8 cellular contexts compared by ENCODE assay signal in genomic region chr16:24729967-24730815, GRCh38. TPM values are rescaled to one million over a fixed set of nuclear protein-coding genes. Genes with fewer than 3 reads are reported as not detected.
DNase-seq lines count a peak whose midpoint lies in the region; ATAC-seq, FAIRE-seq and TF ChIP-seq lines count a peak whose summit lies in the region.

No MANE protein-coding gene starts in this region.

- peaks cover 14 to 25% of the 10 kb centered on the region in 2 experiments for H3K4me1 ChIP-seq in SK-N-SH (ENCODE audit: control insufficient read depth in 1 of 2, insufficient read depth in 2 of 2, low read depth in 1 of 2, low read length in 1 of 2)
- peaks cover 22% of the 10 kb centered on the region for H3K4me1 ChIP-seq in endothelial cell of umbilical vein (ENCODE audit: control insufficient read depth, extremely low read depth, insufficient read depth, low read length)
- peaks cover 0 to 53% (median 35%) of the 10 kb centered on the region in 4 donors for H3K4me1 ChIP-seq in tibial artery

- H3K4me3 ChIP-seq in SK-N-SH (ENCODE audit: low read depth in 2 of 2, low read length in 1 of 2) = peak overlapping the region; percentile 80 to 93
- peak overlapping the region; percentile 89 to 98 (median 96) for H3K4me3 ChIP-seq in endothelial cell of umbilical vein (replicated peaks in 1 of 3; ENCODE audit: insufficient read depth in 1 of 3, low read depth in 1 of 3, low read length in 3 of 3)
- peak overlapping the region; percentile 63 to 82 for H3K4me3 ChIP-seq in tibial artery

- H3K27me3 ChIP-seq in SK-N-SH (ENCODE audit: insufficient read depth) = no peaks in the 10 kb centered on the region
- H3K27me3 ChIP-seq in endothelial cell of umbilical vein (ENCODE audit: control insufficient read depth in 2 of 2, insufficient read depth in 2 of 2, low read length in 2 of 2) = no peaks in the 10 kb centered on the region
- H3K27me3 ChIP-seq in tibial artery = no peaks in the 10 kb centered on the region

- H3K36me3 ChIP-seq in SK-N-SH (replicated peaks in 1 of 2; ENCODE audit: control insufficient read depth in 1 of 2, insufficient read depth in 2 of 2, low read length in 1 of 2) (peaks cover 26 to 33% of the 10 kb centered on the region in 2 experiments), endothelial cell of umbilical vein (ENCODE audit: control insufficient read depth in 2 of 2, extremely low read depth in 1 of 2, insufficient read depth in 2 of 2, low read length in 2 of 2) (peaks cover 2 to 3% of the 10 kb centered on the region in 2 experiments), tibial artery (peaks cover 0 to 10% (median 0%) of the 10 kb centered on the region in 3 donors)

- peak overlapping the region; percentile 88 to 92 for H3K27ac ChIP-seq in SK-N-SH (ENCODE audit: low read depth in 2 of 2, low read length in 1 of 2)
- H3K27ac ChIP-seq in endothelial cell of umbilical vein (ENCODE audit: insufficient read depth, low read depth, low read length) = peak overlapping the region; percentile 74
- H3K27ac ChIP-seq in tibial artery = peak overlapping the region; percentile 90 to 96

- no peaks in the 10 kb centered on the region for H3K27me3 Mint-ChIP-seq in activated CD4-positive, alpha-beta memory T cell treated with anti-CD3 and anti-CD28 coated beads for 36 hours

- 1% methylated on average over 34 of the region's 59 CpGs for WGBS in SK-N-SH (ENCODE audit: low lambda C conversion rate)

- no peaks in the 10 kb centered on the region for H3K9me3 Mint-ChIP-seq in activated CD4-positive, alpha-beta memory T cell treated with anti-CD3 and anti-CD28 coated beads for 36 hours

- H3K9me2 ChIP-seq in SK-N-SH = no peaks in the 10 kb centered on the region

- peaks cover 31% of the 10 kb centered on the region for H3K36me3 Mint-ChIP-seq in activated CD4-positive, alpha-beta memory T cell treated with anti-CD3 and anti-CD28 coated beads for 36 hours

- BruUV-seq in endothelial cell of umbilical vein (replicated peaks; lab: Mats Ljungman, UMichigan) = no TSS peak

- peaks cover 55% of the 10 kb centered on the region for H3K4me1 Mint-ChIP-seq in activated CD4-positive, alpha-beta memory T cell treated with anti-CD3 and anti-CD28 coated beads for 36 hours (ENCODE audit: low read depth)

- TF ChIP-seq RAD21 in SK-N-SH (IDR thresholded peaks at IDR 0.05; ENCODE audit: low read length) = no peak

- H3K4me3 Mint-ChIP-seq in activated CD4-positive, alpha-beta memory T cell treated with anti-CD3 and anti-CD28 coated beads for 36 hours = peak overlapping the region; percentile 98

- H2AFZ ChIP-seq in SK-N-SH (ENCODE audit: low read depth) (no peak overlapping the region; the same call in 1 of the 2 replicates), endothelial cell of umbilical vein (ENCODE audit: low read depth, low read length) (peak overlapping the region; percentile 89)

- TF ChIP-seq CTCF in SK-N-SH (IDR thresholded peaks at IDR 0.05) = no peak
- TF ChIP-seq CTCF in endothelial cell of umbilical vein (IDR thresholded peaks at IDR 0.05; ENCODE audit: extremely low read depth in 1 of 2, insufficient read depth in 1 of 2, low read depth in 1 of 2, low read length in 2 of 2) = no peak
- TF ChIP-seq CTCF in tibial artery (IDR thresholded peaks at IDR 0.05) = no peak

- H3K4me2 ChIP-seq in SK-N-SH = peak overlapping the region; percentile 86
- peak overlapping the region; percentile 90 for H3K4me2 ChIP-seq in endothelial cell of umbilical vein (ENCODE audit: insufficient read depth, low read length)

- H3K79me2 ChIP-seq in SK-N-SH (ENCODE audit: insufficient read depth) = peaks cover 53% of the 10 kb centered on the region
- peaks cover 55% of the 10 kb centered on the region for H3K79me2 ChIP-seq in endothelial cell of umbilical vein (ENCODE audit: control insufficient read depth, insufficient read depth, low read length)

- TF ChIP-seq POLR2A in endothelial cell of umbilical vein (IDR thresholded peaks at IDR 0.05; ENCODE audit: low read depth, low read length) = no peak

- TF ChIP-seq EP300 in SK-N-SH (IDR thresholded peaks at IDR 0.05; ENCODE audit: borderline replicate concordance in 1 of 2, low read depth in 1 of 2, low read length in 1 of 2) = no peak

- intact Hi-C loops in activated CD4-positive, alpha-beta memory T cell treated with anti-CD3 and anti-CD28 coated beads for 36 hours (cut with micrococcal nuclease) = loop anchor here (1.0 to 10.0 kb wide), 5 partner anchors 9 to 885 kb away; partner anchors contain the start of genes ARHGAP17, RBBP6 and ZKSCAN2
- intact Hi-C loops in endothelial cell of umbilical vein (cut with micrococcal nuclease) (loop anchor here (1.0 to 10.0 kb wide), 3 partner anchors 29 to 255 kb away; no protein-coding TSS in a partner anchor), tibial artery (cut with DNase I; ENCODE audit: low total_unique reads) (no loop called here)

- CTCF ChIA-PET in SK-N-SH (lab: Yijun Ruan, JAX) = interaction anchor here (0.8 to 1.1 kb wide), 4 partner anchors 9 to 182 kb away, joined by 3 to 4 read pairs (median 3); no protein-coding TSS in a partner anchor
- CTCF ChIA-PET in activated CD4-positive, alpha-beta memory T cell treated with anti-CD3 and anti-CD28 coated beads for 36 hours (lab: Charles Lee) = interaction anchor here (0.7 to 1.0 kb wide), 3 partner anchors 23 to 182 kb away, joined by 3 to 4 read pairs (median 4); no protein-coding TSS in a partner anchor
- CTCF ChIA-PET in endothelial cell of umbilical vein (lab: Charles Lee) = interaction anchor here (0.6 to 1.3 kb wide), 8 partner anchors 11 to 204 kb away, joined by 3 to 6 read pairs (median 3); no protein-coding TSS in a partner anchor

- DNase-seq in SK-N-SH = peak; percentile 80
- peak; percentile 49 for DNase-seq in HuH-7.5 (ENCODE audit: low spot score)
- DNase-seq in activated CD4-positive, alpha-beta memory T cell treated with anti-CD3 and anti-CD28 coated beads for 36 hours = peak; percentile 48
- DNase-seq in endothelial cell of umbilical vein (ENCODE audit: low read depth, low spot score) = peak; percentile 45
- DNase-seq in myocyte (ENCODE audit: low read depth) = peak; percentile 16
- no peak for DNase-seq in tibial artery
- DNase-seq in SKM-1 treated with dmso at 0.1 percent for 144 hours (lab: John Stamatoyannopoulos, UW; ENCODE audit: unreplicated experiment) = no peak

- peak overlapping the region; percentile 97 for H3K27ac Mint-ChIP-seq in activated CD4-positive, alpha-beta memory T cell treated with anti-CD3 and anti-CD28 coated beads for 36 hours

- dilution Hi-C loops in endothelial cell of umbilical vein (cut with MboI; ENCODE audit: extremely low pct_ligation_motif_present, low sequenced_read_pairs) = no loop called here

- H3K9ac ChIP-seq in SK-N-SH = peak overlapping the region; percentile 95
- H3K9ac ChIP-seq in endothelial cell of umbilical vein (replicated peaks; ENCODE audit: extremely low read depth, insufficient read depth, low read length) = peak overlapping the region; percentile 83

- peaks cover 11% of the 10 kb centered on the region for H3F3A ChIP-seq in SK-N-SH (replicated peaks; ENCODE audit: insufficient read depth)

- POLR2A ChIA-PET in SK-N-SH (lab: Yijun Ruan, JAX) (no interaction called here), endothelial cell of umbilical vein (lab: Charles Lee) (interaction anchor here (0.5 to 0.7 kb wide), 3 partner anchors 28 to 64 kb away, joined by 4 to 5 read pairs (median 5); no protein-coding TSS in a partner anchor)
- POLR2A ChIA-PET in activated CD4-positive, alpha-beta memory T cell treated with anti-CD3 and anti-CD28 coated beads for 36 hours (lab: Charles Lee) = interaction anchor here (1.0 to 2.0 kb wide), 3 partner anchors 18 to 191 kb away, joined by 4 to 5 read pairs (median 4); partner anchors contain the start of gene RBBP6

- FAIRE-seq in endothelial cell of umbilical vein (lab: Jason Lieb, UNC) = peak; percentile 44

- ATAC-seq in SK-N-SH treated with all-trans-retinoic acid at 6 μM for 48 hours = no peak

- no peaks in the 10 kb centered on the region for H3K9me3 ChIP-seq in SK-N-SH
- H3K9me3 ChIP-seq in endothelial cell of umbilical vein (replicated peaks; ENCODE audit: control insufficient read depth, insufficient read depth, low read length) = no peaks in the 10 kb centered on the region
- no peaks in the 10 kb centered on the region for H3K9me3 ChIP-seq in tibial artery

- peaks cover 3% of the 10 kb centered on the region for H3K9me1 ChIP-seq in endothelial cell of umbilical vein (replicated peaks; ENCODE audit: control insufficient read depth, extremely low read depth, insufficient read depth, low read length)

- H4K20me1 ChIP-seq in SK-N-SH (ENCODE audit: insufficient read depth) = peaks cover 44% of the 10 kb centered on the region
- no peaks in the 10 kb centered on the region for H4K20me1 ChIP-seq in endothelial cell of umbilical vein (replicated peaks; ENCODE audit: control insufficient read depth, extremely low read depth, insufficient read depth, low read length)

TF ChIP-seq in SK-N-SH, 30 proteins besides CTCF, POLR2A, EP300 and RAD21 (continues in another document):
- peak; percentile 78; the same call in 1 of the 2 replicates for TF ChIP-seq MXI1 (IDR thresholded peaks at IDR 0.05; ENCODE audit: low read depth, low read length)

TF ChIP-seq in SK-N-SH treated with all-trans-retinoic acid at 6 μM for 48 hours, 23 proteins besides CTCF, POLR2A, EP300 and RAD21 (continues in another document):
- TF ChIP-seq GLIS3 (CRISPR knock-in tag; IDR thresholded peaks at IDR 0.05) = no peak
- TF ChIP-seq CSDC2 (CRISPR knock-in tag; IDR thresholded peaks at IDR 0.05) = no peak
- no peak for TF ChIP-seq PPARA (CRISPR knock-in tag; IDR thresholded peaks at IDR 0.05; ENCODE audit: borderline replicate concordance)

TF ChIP-seq in endothelial cell of umbilical vein, 7 proteins besides CTCF, POLR2A, EP300 and RAD21:
- TF ChIP-seq GATA2 (IDR thresholded peaks at IDR 0.05; ENCODE audit: insufficient read depth, insufficient read length, low read depth, low read length) (no peak), FOS (IDR thresholded peaks at IDR 0.05; ENCODE audit: borderline replicate concordance, insufficient read depth, low read length) (peak; percentile 51)

RNA-seq across cellular contexts. Expression of gene TNRC6A, which starts 0.7 kb away (rescaled TPM):
- polyA plus RNA-seq in SK-N-SH (2012; rRNA removed) (32.5 and 40.1 TPM in 2 replicates), endothelial cell of umbilical vein (39.3 and 51.5 TPM in 2 replicates)
- 16.0 and 19.0 TPM in 2 replicates for polyA plus RNA-seq in SK-N-SH (2012; cell fraction: cytosol; rRNA removed)
- 127 and 149 TPM in 2 replicates for polyA plus RNA-seq in SK-N-SH (2012; cell fraction: nucleus; rRNA removed)
- total RNA-seq in activated CD4-positive, alpha-beta memory T cell treated with anti-CD3 and anti-CD28 coated beads for 36 hours = 10 to 100 TPM; 31.7 to 36.3 TPM
- total RNA-seq in endothelial cell of umbilical vein (62.7 and 74.5 TPM in 2 replicates), myocyte (15.0 and 18.0 TPM in 2 replicates)
- 28.3 TPM in 2 replicates for polyA plus RNA-seq in endothelial cell of umbilical vein (2011; cell fraction: cytosol; rRNA removed)
- polyA plus RNA-seq in endothelial cell of umbilical vein (2011; cell fraction: nucleus; rRNA removed) = 170 and 189 TPM in 2 replicates
- 24.8 and 33.9 TPM in 2 replicates for polyA plus RNA-seq in endothelial cell of umbilical vein (2012)
- 113 and 131 TPM in 2 replicates for polyA minus RNA-seq in endothelial cell of umbilical vein
- 28.0 TPM for polyA minus RNA-seq in endothelial cell of umbilical vein (2011; cell fraction: cytosol; rRNA and poly(A)+ RNA removed)
- polyA minus RNA-seq in endothelial cell of umbilical vein (2011; cell fraction: nucleus; rRNA and poly(A)+ RNA removed) = 121 and 184 TPM in 2 replicates
- polyA plus RNA-seq in myocyte (2012) = 16.6 TPM

Comparison
In these comparisons a context has a peak if more than half of its experiments do, and no peak if none do; other contexts are left out.
1. DNase-seq: peak in SK-N-SH (single experiment), HuH-7.5 (single experiment), activated CD4-positive, alpha-beta memory T cell treated with anti-CD3 and anti-CD28 coated beads for 36 hours (single experiment), endothelial cell of umbilical vein (single experiment) and myocyte (single experiment); none in tibial artery (0 of 2) and SKM-1 treated with dmso at 0.1 percent for 144 hours (single experiment).
2. Peak in every context shown above with its lines, with median percentiles within 50 percentile points of each other: H3K27ac ChIP-seq and H3K4me3 ChIP-seq.